ENCODE assay signal across 8 cellular contexts in the genomic region with DNA sequence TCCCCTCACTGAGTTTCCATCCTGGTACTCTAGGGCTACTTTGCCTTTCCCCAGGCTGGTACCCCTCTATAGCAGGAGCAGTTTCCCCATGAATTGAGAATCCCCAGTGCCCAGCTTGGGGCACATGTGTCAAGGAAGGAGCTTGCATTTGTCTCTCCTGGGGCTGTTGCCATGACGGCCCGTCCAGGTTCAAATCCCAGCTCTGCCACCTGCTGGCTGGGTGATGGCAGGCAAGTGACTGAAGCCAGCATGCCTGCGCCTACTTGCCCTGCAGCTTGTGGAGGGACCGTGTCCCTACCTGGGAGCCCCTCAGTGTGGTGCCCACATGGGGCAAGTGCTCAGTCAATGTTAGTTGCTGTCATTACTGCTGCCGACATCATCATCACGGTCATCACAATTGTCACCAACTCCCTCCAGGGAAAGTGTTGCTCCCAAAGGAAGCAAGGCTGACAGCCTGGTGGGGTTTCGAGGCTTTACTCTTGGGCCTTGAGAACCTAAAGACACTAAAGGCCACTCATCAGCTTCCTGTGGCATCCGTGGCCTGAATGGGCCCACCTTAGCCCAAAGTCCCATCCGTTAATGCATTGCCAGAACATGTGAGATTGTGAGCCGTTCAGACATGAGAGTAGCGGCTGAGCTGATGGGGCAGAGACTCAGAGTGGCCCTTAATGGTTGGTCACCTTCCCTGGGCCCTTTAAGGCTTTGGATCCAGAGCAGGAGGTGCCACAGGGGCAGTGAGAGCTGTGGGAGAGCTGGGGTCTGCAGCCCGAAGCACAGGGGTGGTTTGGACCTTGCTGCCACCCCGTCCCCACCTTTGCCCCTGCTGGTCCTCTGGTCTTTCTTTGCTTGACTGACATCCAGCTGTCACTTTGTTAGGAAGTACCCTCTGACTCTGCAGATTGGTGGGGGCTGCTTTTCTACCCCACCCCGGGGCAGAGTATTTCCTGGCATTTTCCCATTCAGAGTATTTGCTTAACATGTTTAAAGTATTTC.
DNase-seq lines count a peak whose midpoint lies in the region; ATAC-seq and TF ChIP-seq lines count a peak whose summit lies in the region.

No MANE protein-coding gene starts in this region.

- H3K4me3 ChIP-seq in fibroblast of the aortic adventitia (ENCODE audit: low read depth, low read length), result no peak overlapping the region

- DNase-seq in GM10248 (ENCODE audit: extremely low spot score) (peak; percentile 40), NCI-H2196 treated with DMSO at 0.1 percent for 48 hours (lab: John Stamatoyannopoulos, UW; ENCODE audit: unreplicated experiment) (peak; percentile 25), fibroblast of the aortic adventitia (ENCODE audit: low read depth) (peak; percentile 59), posterior cingulate gyrus (peak in 8 of 10 donors; percentile 30 to 87 (median 52))
- peak; percentile 60 for DNase-seq in activated T-cell treated with anti-CD3 and anti-CD28 coated beads, Interleukin-2, amount 50 U/mL, for 24 hours

- POLR2A ChIA-PET in GM10248 (lab: Yijun Ruan, JAX), result no interaction called here

- H3K4me3 Mint-ChIP-seq in activated T-cell treated with anti-CD3 and anti-CD28 coated beads, Interleukin-2, amount 50 U/mL, for 24 hours, result no peak overlapping the region

- TF ChIP-seq CTCF in GM10248 (IDR thresholded peaks at IDR 0.05; ENCODE audit: control extremely low read depth, extremely low read depth, low read depth, missing control alignments), result peak; percentile 50
- peak; percentile 68 for TF ChIP-seq CTCF in fibroblast of the aortic adventitia (IDR thresholded peaks at IDR 0.05; ENCODE audit: insufficient read depth, low read length)

- intact Hi-C loops in posterior cingulate gyrus (cut with DNase I), result loop anchor here (5.0 kb wide), 1 partner anchor 150 kb away; no protein-coding TSS in a partner anchor

- H3K27ac Mint-ChIP-seq in activated T-cell treated with anti-CD3 and anti-CD28 coated beads, Interleukin-2, amount 50 U/mL, for 24 hours, result peak overlapping the region; percentile 11

- H3K36me3 Mint-ChIP-seq in activated T-cell treated with anti-CD3 and anti-CD28 coated beads, Interleukin-2, amount 50 U/mL, for 24 hours (ENCODE audit: low read depth), result peaks cover 18% of the 10 kb centered on the region

- ATAC-seq in HG02852 (IDR thresholded peaks at IDR 0.05; ENCODE audit: unreplicated experiment) (no peak), HG03095 (IDR thresholded peaks at IDR 0.05; ENCODE audit: unreplicated experiment) (no peak), HG02588 (IDR thresholded peaks at IDR 0.05; ENCODE audit: unreplicated experiment) (no peak)

- H3K27me3 Mint-ChIP-seq in activated T-cell treated with anti-CD3 and anti-CD28 coated beads, Interleukin-2, amount 50 U/mL, for 24 hours, result no peaks in the 10 kb centered on the region

- H3K9me3 Mint-ChIP-seq in activated T-cell treated with anti-CD3 and anti-CD28 coated beads, Interleukin-2, amount 50 U/mL, for 24 hours, result no peaks in the 10 kb centered on the region

- CTCF ChIA-PET in GM10248 (lab: Yijun Ruan, JAX), result interaction anchor here (0.9 to 3.1 kb wide), 13 partner anchors 11 to 246 kb away, joined by 3 to 31 read pairs (median 4); no protein-coding TSS in a partner anchor

- H3K4me1 Mint-ChIP-seq in activated T-cell treated with anti-CD3 and anti-CD28 coated beads, Interleukin-2, amount 50 U/mL, for 24 hours (ENCODE audit: low read depth), result peaks cover 58% of the 10 kb centered on the region
